ENCODE assay signal across 11 cellular contexts in the genomic region with DNA sequence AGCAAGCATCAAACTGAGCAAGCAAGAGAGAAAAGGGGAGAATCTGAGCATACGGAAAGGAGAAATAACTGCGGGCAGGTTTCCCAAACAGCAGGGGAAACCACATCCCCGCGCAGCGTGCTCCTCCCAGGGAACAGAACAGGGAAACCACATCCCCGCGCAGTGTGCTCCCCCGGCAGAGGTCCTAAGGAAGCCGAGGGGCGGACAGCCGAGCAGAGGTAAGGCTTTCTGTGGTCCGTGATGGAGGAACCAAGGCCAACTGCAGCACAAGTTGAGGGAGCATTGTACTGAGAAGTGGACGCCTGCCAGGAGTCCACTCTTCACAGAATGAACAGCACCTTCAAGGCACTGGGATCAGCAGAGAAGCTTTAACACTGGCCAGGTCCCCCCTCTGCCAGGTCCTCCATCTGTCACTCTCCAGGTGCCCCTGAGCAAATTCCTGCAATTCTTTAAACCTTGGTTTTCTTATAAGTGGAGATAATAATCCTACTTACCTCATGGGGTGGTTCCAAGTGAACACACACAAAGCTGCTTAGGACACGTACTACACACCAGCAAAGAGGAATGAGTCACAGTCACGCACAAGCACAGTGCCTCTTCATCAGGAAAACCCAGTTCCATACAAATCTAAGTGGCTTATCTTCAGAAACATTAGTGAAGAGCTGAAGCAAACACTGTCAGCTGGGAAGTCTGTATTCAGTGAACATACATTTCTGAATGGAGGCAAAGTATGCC. TPM values are rescaled to one million over a fixed set of nuclear protein-coding genes. Genes with fewer than 3 reads are reported as not detected.
DNase-seq lines count a peak whose midpoint lies in the region; ATAC-seq and TF ChIP-seq lines count a peak whose summit lies in the region.
"Had no signal": no experiment of that assay in that cellular context is flagged by ENCODE, and none has a peak within 500 bp of the region (broad histone marks: within the 10 kb centered on the region; RNA-seq: fewer than 3 reads in every experiment).

No MANE protein-coding gene starts in this region.

- H3K36me3 ChIP-seq in Caco-2 (ENCODE audit: control insufficient read depth, insufficient read depth, low read length) (no peaks in the 10 kb centered on the region), A673 (ENCODE audit: insufficient read depth, low read length, poor library complexity, severe bottlenecking) (no peaks in the 10 kb centered on the region)
- H3K36me3 ChIP-seq: vagina had no signal

- no peak overlapping the region for H3K4me3 ChIP-seq in Caco-2 (ENCODE audit: low read depth, low read length)
- no peak overlapping the region for H3K4me3 ChIP-seq in A673 (ENCODE audit: low read depth, low read length, poor library complexity, severe bottlenecking)
- H3K4me3 ChIP-seq: vagina had no signal

- no peak for TF ChIP-seq CTCF in Caco-2 (IDR thresholded peaks at IDR 0.05; ENCODE audit: insufficient read depth in 1 of 2, low read depth in 1 of 2, low read length in 1 of 2, severe bottlenecking in 1 of 2, unreplicated experiment in 1 of 2)
- TF ChIP-seq CTCF in nephron progenitor cell (IDR thresholded peaks at IDR 0.05), result no peak
- TF ChIP-seq CTCF in A673 (conservative IDR thresholded peaks at IDR 0.05; ENCODE audit: low read depth, low read length), result no peak

- H3K27me3 Mint-ChIP-seq in Caco-2 (ENCODE audit: insufficient read depth, unreplicated experiment), result no peaks in the 10 kb centered on the region
- H3K27me3 Mint-ChIP-seq in dendritic cell treated with granulocyte-macrophage colony-stimulating factor and Interleukin-4, amounts not matched to agents 40 ng/mL and 50 ng/mL, for 4 days, result peaks cover 41% of the 10 kb centered on the region
- H3K27me3 Mint-ChIP-seq in nephron progenitor cell (ENCODE audit: low read depth, poor library complexity), result peaks cover 3% of the 10 kb centered on the region
- H3K27me3 Mint-ChIP-seq in activated CD4-positive, alpha-beta T cell treated with anti-CD3 and anti-CD28 coated beads for 36 hours, result peaks cover 7% of the 10 kb centered on the region

- peaks cover 9% of the 10 kb centered on the region for H3K9me3 Mint-ChIP-seq in Caco-2 (ENCODE audit: unreplicated experiment)
- H3K9me3 Mint-ChIP-seq in dendritic cell treated with granulocyte-macrophage colony-stimulating factor and Interleukin-4, amounts not matched to agents 40 ng/mL and 50 ng/mL, for 4 days, result peaks cover 6% of the 10 kb centered on the region
- peaks cover 2% of the 10 kb centered on the region for H3K9me3 Mint-ChIP-seq in nephron progenitor cell
- H3K9me3 Mint-ChIP-seq in activated CD4-positive, alpha-beta T cell treated with anti-CD3 and anti-CD28 coated beads for 36 hours (ENCODE audit: low read depth), result no peaks in the 10 kb centered on the region

- H3K4me1 ChIP-seq in Caco-2 (peaks cover 17% of the 10 kb centered on the region), A673 (ENCODE audit: insufficient read depth, low read length, poor library complexity, severe bottlenecking) (no peaks in the 10 kb centered on the region)
- H3K4me1 ChIP-seq: vagina had no signal

- intact Hi-C loops in Caco-2 (cut with micrococcal nuclease; ENCODE audit: unreplicated experiment), result no loop called here
- intact Hi-C loops in dendritic cell treated with granulocyte-macrophage colony-stimulating factor and Interleukin-4, amounts not matched to agents 40 ng/mL and 50 ng/mL, for 4 days (cut with micrococcal nuclease), result loop anchor here (1.0 to 2.0 kb wide), 2 partner anchors 10 to 23 kb away; a partner anchor contains a TSS
- intact Hi-C loops in activated CD4-positive, alpha-beta T cell treated with anti-CD3 and anti-CD28 coated beads for 36 hours (cut with DNase I, micrococcal nuclease), result loop anchor here in 1 of 2 experiments (2.0 kb wide), 1 partner anchor 289 kb away; no protein-coding TSS in a partner anchor
- intact Hi-C loops in A673 (cut with micrococcal nuclease; ENCODE audit: unreplicated experiment), result loop anchor here (2.0 kb wide), 1 partner anchor 121 kb away; no protein-coding TSS in a partner anchor

- CTCF ChIA-PET in Caco-2 (lab: Charles Lee) (no interaction called here), A673 (lab: Charles Lee) (no interaction called here)
- CTCF ChIA-PET in activated CD4-positive, alpha-beta T cell treated with anti-CD3 and anti-CD28 coated beads for 36 hours (lab: Charles Lee), result interaction anchor here (1.1 to 1.6 kb wide), 3 partner anchors 15 to 121 kb away, joined by 3 to 6 read pairs (median 4); no protein-coding TSS in a partner anchor

- BruUV-seq in Caco-2 (replicated peaks; lab: Mats Ljungman, UMichigan), result no TSS peak
- BruUV-seq in A673 (replicated peaks; lab: Mats Ljungman, UMichigan), result no TSS peak

- no peak overlapping the region for H3K27ac ChIP-seq in A673 (ENCODE audit: low read depth, low read length, poor library complexity, severe bottlenecking)
- H3K27ac ChIP-seq: vagina had no signal

- no peak for ATAC-seq in GM19467 (IDR thresholded peaks at IDR 0.05; ENCODE audit: unreplicated experiment)
- ATAC-seq in activated CD4-positive, alpha-beta T cell treated with anti-CD3 and anti-CD28 coated beads for 36 hours, result no peak

- H3K4me3 Mint-ChIP-seq in Caco-2 (ENCODE audit: unreplicated experiment) (no peak overlapping the region), nephron progenitor cell (no peak overlapping the region)
- H3K4me3 Mint-ChIP-seq in dendritic cell treated with granulocyte-macrophage colony-stimulating factor and Interleukin-4, amounts not matched to agents 40 ng/mL and 50 ng/mL, for 4 days, result no peak overlapping the region
- H3K4me3 Mint-ChIP-seq in activated CD4-positive, alpha-beta T cell treated with anti-CD3 and anti-CD28 coated beads for 36 hours, result no peak overlapping the region

- H3K27me3 ChIP-seq in Caco-2 (replicated peaks; ENCODE audit: control insufficient read depth, insufficient read depth, low read length) (no peaks in the 10 kb centered on the region), A673 (replicated peaks; ENCODE audit: insufficient read depth, low read depth, low read length, poor library complexity) (no peaks in the 10 kb centered on the region)
- H3K27me3 ChIP-seq: vagina had no signal

- no peaks in the 10 kb centered on the region for H3K9me3 ChIP-seq in Caco-2
- no peaks in the 10 kb centered on the region for H3K9me3 ChIP-seq in A673 (ENCODE audit: low read depth, low read length, poor library complexity, severe bottlenecking)
- H3K9me3 ChIP-seq: vagina had no signal

- POLR2A ChIA-PET in Caco-2 (lab: Charles Lee) (no interaction called here), A673 (lab: Charles Lee; ENCODE audit: low non-redundant PET) (no interaction called here)
- POLR2A ChIA-PET in activated CD4-positive, alpha-beta T cell treated with anti-CD3 and anti-CD28 coated beads for 36 hours (lab: Charles Lee), result no interaction called here

- H3K4me1 Mint-ChIP-seq in Caco-2 (ENCODE audit: low read depth, unreplicated experiment) (peaks cover 18% of the 10 kb centered on the region), nephron progenitor cell (peaks cover 9% of the 10 kb centered on the region)
- peaks cover 50% of the 10 kb centered on the region for H3K4me1 Mint-ChIP-seq in dendritic cell treated with granulocyte-macrophage colony-stimulating factor and Interleukin-4, amounts not matched to agents 40 ng/mL and 50 ng/mL, for 4 days (ENCODE audit: low read depth)
- peaks cover 2% of the 10 kb centered on the region for H3K4me1 Mint-ChIP-seq in activated CD4-positive, alpha-beta T cell treated with anti-CD3 and anti-CD28 coated beads for 36 hours

- DNase-seq in Caco-2 (peak; percentile 26 to 47), LHCN-M2 (ENCODE audit: low read depth) (peak; percentile 50), nephron progenitor cell (no peak), A673 (ENCODE audit: low spot score) (no peak)
- no peak for DNase-seq in activated CD4-positive, alpha-beta T cell treated with anti-CD3 and anti-CD28 coated beads for 36 hours
- no peak for DNase-seq in stimulated activated naive CD4-positive, alpha-beta T cell (lab: John Stamatoyannopoulos, UW)
- DNase-seq: effector CD8-positive, alpha-beta T cell; NCI-H1930 had no signal

- peaks cover 24% of the 10 kb centered on the region for H3K36me3 Mint-ChIP-seq in Caco-2 (ENCODE audit: insufficient read depth, unreplicated experiment)
- H3K36me3 Mint-ChIP-seq in dendritic cell treated with granulocyte-macrophage colony-stimulating factor and Interleukin-4, amounts not matched to agents 40 ng/mL and 50 ng/mL, for 4 days (ENCODE audit: low read depth), result no peaks in the 10 kb centered on the region
- no peaks in the 10 kb centered on the region for H3K36me3 Mint-ChIP-seq in nephron progenitor cell (ENCODE audit: low read depth)
- peaks cover 4% of the 10 kb centered on the region for H3K36me3 Mint-ChIP-seq in activated CD4-positive, alpha-beta T cell treated with anti-CD3 and anti-CD28 coated beads for 36 hours (ENCODE audit: low read depth)

- H3K27ac Mint-ChIP-seq in Caco-2 (ENCODE audit: unreplicated experiment), result peak overlapping the region; percentile 10
- H3K27ac Mint-ChIP-seq in dendritic cell treated with granulocyte-macrophage colony-stimulating factor and Interleukin-4, amounts not matched to agents 40 ng/mL and 50 ng/mL, for 4 days, result peak overlapping the region; percentile 67
- H3K27ac Mint-ChIP-seq in nephron progenitor cell, result peak overlapping the region; percentile 96
- no peak overlapping the region for H3K27ac Mint-ChIP-seq in activated CD4-positive, alpha-beta T cell treated with anti-CD3 and anti-CD28 coated beads for 36 hours

RNA-seq across cellular contexts. Expression of a gene that starts 23.0 kb away (rescaled TPM):
- total RNA-seq in Caco-2 (2022) (244 and 245 TPM in 2 replicates), LHCN-M2 (2014; rRNA removed) (197 and 234 TPM in 2 replicates), A673 (2021) (117 and 129 TPM in 2 replicates)
- polyA plus RNA-seq in LHCN-M2 (2012), result 313 TPM
- total RNA-seq in activated CD4-positive, alpha-beta T cell treated with anti-CD3 and anti-CD28 coated beads for 36 hours, result 10 to 100 TPM; 32.2 to 36.0 TPM

Comparison
In these comparisons a context has a peak if more than half of its experiments do, and no peak if none do; other contexts are left out.
1. DNase-seq: peak in Caco-2 (2 of 2) and LHCN-M2 (single experiment); none in nephron progenitor cell (single experiment), activated CD4-positive, alpha-beta T cell treated with anti-CD3 and anti-CD28 coated beads for 36 hours (single experiment), stimulated activated naive CD4-positive, alpha-beta T cell (0 of 6) and A673 (single experiment).